In the genomic region with DNA sequence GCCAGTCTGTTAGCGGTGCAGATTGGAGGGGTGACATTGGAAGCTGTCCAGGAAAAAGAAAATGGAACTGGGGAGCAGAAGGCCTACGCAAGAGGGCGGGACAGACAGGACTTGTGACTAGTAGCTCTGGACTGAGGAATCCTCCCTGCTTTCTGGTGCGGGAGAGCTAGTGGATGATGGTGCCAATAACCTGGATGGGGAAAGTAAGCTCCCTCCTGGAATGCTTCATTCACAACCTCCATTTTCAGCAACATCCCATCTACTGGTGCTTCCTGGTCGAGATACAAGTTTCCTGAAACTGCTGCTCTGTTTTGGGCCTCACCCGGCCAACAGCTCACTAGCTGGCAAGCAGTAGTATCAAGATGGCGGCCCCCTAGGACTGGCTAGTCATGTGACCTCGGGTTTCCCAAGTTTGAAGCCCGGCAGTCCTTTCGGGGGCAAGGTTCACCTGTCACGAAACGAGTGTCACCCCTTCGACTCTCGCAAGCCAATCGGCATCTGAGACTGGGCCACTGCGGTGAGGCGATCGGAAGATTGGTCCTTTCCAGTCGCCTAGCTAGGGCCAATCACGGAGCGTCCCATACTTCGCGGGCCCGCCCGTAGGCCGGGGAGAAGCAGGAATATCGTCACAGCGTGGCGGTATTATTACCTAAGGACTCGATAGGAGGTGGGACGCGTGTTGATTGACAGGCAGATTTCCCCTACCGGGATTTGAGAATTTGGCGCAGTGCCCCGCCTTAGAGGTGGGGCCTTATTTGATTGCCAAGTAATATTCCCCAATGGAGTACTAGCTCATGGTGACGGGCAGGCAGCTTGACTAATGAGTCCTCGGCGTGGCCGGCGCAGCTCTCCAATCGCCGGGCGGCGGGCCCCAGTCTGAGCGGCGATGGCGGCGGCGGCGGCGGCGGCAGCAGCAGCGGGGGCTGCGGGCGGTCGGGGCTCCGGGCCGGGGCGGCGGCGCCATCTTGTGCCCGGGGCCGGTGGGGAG, we compare ENCODE assay signal across 8 cellular contexts. TPM values are rescaled to one million over a fixed set of nuclear protein-coding genes. Genes with fewer than 3 reads are reported as not detected.
A peak's percentile ranks its signal among the peaks of the same experiment; 100 is the strongest.
DNase-seq lines count a peak whose midpoint lies in the region; ATAC-seq and TF ChIP-seq lines count a peak whose summit lies in the region.

A gene with protein sequence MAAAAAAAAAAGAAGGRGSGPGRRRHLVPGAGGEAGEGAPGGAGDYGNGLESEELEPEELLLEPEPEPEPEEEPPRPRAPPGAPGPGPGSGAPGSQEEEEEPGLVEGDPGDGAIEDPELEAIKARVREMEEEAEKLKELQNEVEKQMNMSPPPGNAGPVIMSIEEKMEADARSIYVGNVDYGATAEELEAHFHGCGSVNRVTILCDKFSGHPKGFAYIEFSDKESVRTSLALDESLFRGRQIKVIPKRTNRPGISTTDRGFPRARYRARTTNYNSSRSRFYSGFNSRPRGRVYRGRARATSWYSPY (plus strand): TSS at position 874 of the 988 bp plus-strand sequence. CDS start 13 bp downstream, at position 887.

- peak within 1 kb of the TSS; percentile 96 for H3K27ac ChIP-seq in BLaER1
- H3K27ac ChIP-seq in coronary artery, result peak within 1 kb of the TSS; percentile 91 to 96
- H3K27ac ChIP-seq in layer of hippocampus (ENCODE audit: low read depth, low read length), result peak within 1 kb of the TSS; percentile 98

- peak within 1 kb of the TSS; percentile 91 for H3K4me2 ChIP-seq in BLaER1

- H3K36me3 ChIP-seq in BLaER1, result peaks cover 38% of the 10 kb centered on the region

- DNase-seq in NCI-H69 (lab: John Stamatoyannopoulos, UW) (peak; percentile 100), coronary artery (ENCODE audit: low spot score) (peak; percentile 100)
- DNase-seq in activated CD4-positive, alpha-beta T cell treated with anti-CD3 and anti-CD28 coated beads, Interleukin-2, amount 10 ng/mL, durations not matched to agents 7 days and 5 days, result peak; percentile 99
- DNase-seq in stimulated activated CD4-positive, alpha-beta T cell treated with anti-CD3 and anti-CD28 coated beads, Interleukin-1b, Interleukin-23, amount 100 ng/mL, for 4 hours (ENCODE audit: low read depth in 2 of 2), result peak; percentile 90 to 93

- H3K4me3 Mint-ChIP-seq in activated CD4-positive, alpha-beta T cell treated with anti-CD3 and anti-CD28 coated beads, Interleukin-2, amount 10 ng/mL, durations not matched to agents 7 days and 5 days, result peak within 1 kb of the TSS; percentile 93

- H3K9me3 Mint-ChIP-seq in activated CD4-positive, alpha-beta T cell treated with anti-CD3 and anti-CD28 coated beads, Interleukin-2, amount 10 ng/mL, durations not matched to agents 7 days and 5 days, result peaks cover 4% of the 10 kb centered on the region

- H3K4me1 Mint-ChIP-seq in activated CD4-positive, alpha-beta T cell treated with anti-CD3 and anti-CD28 coated beads, Interleukin-2, amount 10 ng/mL, durations not matched to agents 7 days and 5 days, result peaks cover 34% of the 10 kb centered on the region

- no peaks in the 10 kb centered on the region for H3K27me3 Mint-ChIP-seq in activated CD4-positive, alpha-beta T cell treated with anti-CD3 and anti-CD28 coated beads, Interleukin-2, amount 10 ng/mL, durations not matched to agents 7 days and 5 days

- peaks cover 36% of the 10 kb centered on the region for H4K20me1 ChIP-seq in BLaER1

- H3K36me3 Mint-ChIP-seq in activated CD4-positive, alpha-beta T cell treated with anti-CD3 and anti-CD28 coated beads, Interleukin-2, amount 10 ng/mL, durations not matched to agents 7 days and 5 days (ENCODE audit: low read depth), result peaks cover 35% of the 10 kb centered on the region

- H3K9me3 ChIP-seq in BLaER1, result no peaks in the 10 kb centered on the region

- H3K9ac ChIP-seq in BLaER1, result peak within 1 kb of the TSS; percentile 96

- no peaks in the 10 kb centered on the region for H3K27me3 ChIP-seq in BLaER1
- no peaks in the 10 kb centered on the region for H3K27me3 ChIP-seq in layer of hippocampus (ENCODE audit: control insufficient read depth, insufficient read depth, low read length)

- CTCF ChIA-PET in activated CD4-positive, alpha-beta T cell treated with anti-CD3 and anti-CD28 coated beads, Interleukin-2, amount 10 ng/mL, durations not matched to agents 7 days and 5 days (lab: Charles Lee), result interaction anchor here (0.5 to 4.5 kb wide), 16 partner anchors 10 to 335 kb away, joined by 3 to 59 read pairs (median 4); a partner anchor contains a TSS

- H3K27ac Mint-ChIP-seq in activated CD4-positive, alpha-beta T cell treated with anti-CD3 and anti-CD28 coated beads, Interleukin-2, amount 10 ng/mL, durations not matched to agents 7 days and 5 days, result peak within 1 kb of the TSS; percentile 98

- POLR2A ChIA-PET in activated CD4-positive, alpha-beta T cell treated with anti-CD3 and anti-CD28 coated beads, Interleukin-2, amount 10 ng/mL, durations not matched to agents 7 days and 5 days (lab: Charles Lee), result interaction anchor here (0.6 to 1.9 kb wide), 10 partner anchors 10 to 500 kb away, joined by 3 to 8 read pairs (median 3); a partner anchor contains a TSS

- peaks cover 36% of the 10 kb centered on the region for H3K4me1 ChIP-seq in BLaER1

- ATAC-seq in GM19328 (IDR thresholded peaks at IDR 0.05; ENCODE audit: unreplicated experiment) (peak; percentile 92), HG03520 (IDR thresholded peaks at IDR 0.05; ENCODE audit: unreplicated experiment) (peak; percentile 85)

- peak within 1 kb of the TSS; percentile 82 for H3K4me3 ChIP-seq in BLaER1
- H3K4me3 ChIP-seq in coronary artery, result peak within 1 kb of the TSS; percentile 81

- no peak for TF ChIP-seq CTCF in coronary artery (IDR thresholded peaks at IDR 0.05)

RNA-seq across cellular contexts. Expression of the gene that starts here (rescaled TPM):
- 100 to 1,000 TPM; 203 to 208 TPM for total RNA-seq in activated CD4-positive, alpha-beta T cell treated with anti-CD3 and anti-CD28 coated beads, Interleukin-2, amount 10 ng/mL, durations not matched to agents 7 days and 5 days

Comparison
In these comparisons a context has a peak if more than half of its experiments do, and no peak if none do; other contexts are left out.
1. Peak in every context shown above with its lines: DNase-seq, ATAC-seq, H3K4me3 ChIP-seq and H3K27ac ChIP-seq.